ENCODE assay signal across 1 cellular context in the genomic region with DNA sequence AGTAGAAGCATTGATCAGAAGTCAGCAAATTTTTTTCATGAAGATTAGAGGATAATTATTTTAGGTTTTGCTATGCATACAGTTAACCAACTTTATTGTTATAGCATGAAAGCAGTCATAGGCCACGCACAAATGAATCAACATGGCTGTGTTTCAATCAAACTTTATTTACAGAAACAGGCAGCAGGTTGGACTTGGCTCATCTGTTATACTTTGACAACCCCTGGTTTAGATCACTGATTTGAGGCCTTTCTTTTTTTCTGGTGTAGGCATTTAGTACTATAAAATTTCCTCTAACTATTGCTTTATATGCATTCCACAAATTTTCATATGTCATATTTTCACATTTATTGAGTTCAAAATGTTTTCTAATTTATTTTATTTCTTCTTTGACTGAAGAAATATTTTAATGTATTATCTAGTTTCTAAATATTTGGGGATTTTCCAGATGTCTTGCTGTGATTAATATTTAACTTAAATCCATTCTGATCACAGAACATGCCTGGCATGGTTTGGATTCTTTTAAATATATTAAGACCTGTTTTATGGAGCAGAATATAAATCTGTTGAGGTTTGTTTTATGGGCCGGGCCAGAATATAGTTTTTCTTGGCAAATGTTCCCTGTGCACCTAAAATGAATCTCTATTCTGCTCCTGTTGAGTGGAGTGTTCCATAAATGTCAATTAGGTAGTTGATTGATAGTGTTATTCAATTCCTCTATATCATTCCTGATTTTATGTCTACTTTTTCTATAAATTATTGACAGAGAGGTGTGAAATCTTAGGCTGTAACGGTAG.
TF ChIP-seq lines count a peak whose summit lies in the region.

No MANE protein-coding gene starts in this region.

TF ChIP-seq in HEK293, 187 proteins besides CTCF, POLR2A, EP300 and RAD21 (continued from another document):
- TF ChIP-seq ZFP41 (tag by site-specific recombination; IDR thresholded peaks at IDR 0.05; ENCODE audit: borderline replicate concordance) (no peak), WT1 (tag by site-specific recombination; IDR thresholded peaks at IDR 0.05) (0 out of 2 replicates have a peak, but pooled peaks have one; percentile 22), BCL11A (tag by site-specific recombination; IDR thresholded peaks at IDR 0.05; ENCODE audit: low read depth) (peak; percentile 38; the same call in 1 of the 2 replicates), HOXD13 (CRISPR knock-in tag; IDR thresholded peaks at IDR 0.05; ENCODE audit: borderline replicate concordance) (peak; percentile 85), ZNF529 (tag by site-specific recombination; IDR thresholded peaks at IDR 0.05; ENCODE audit: insufficient replicate concordance) (no peak), BCL11B (tag by site-specific recombination; IDR thresholded peaks at IDR 0.05; ENCODE audit: low read depth) (peak; percentile 84)
- TF ChIP-seq, protein P1, sequence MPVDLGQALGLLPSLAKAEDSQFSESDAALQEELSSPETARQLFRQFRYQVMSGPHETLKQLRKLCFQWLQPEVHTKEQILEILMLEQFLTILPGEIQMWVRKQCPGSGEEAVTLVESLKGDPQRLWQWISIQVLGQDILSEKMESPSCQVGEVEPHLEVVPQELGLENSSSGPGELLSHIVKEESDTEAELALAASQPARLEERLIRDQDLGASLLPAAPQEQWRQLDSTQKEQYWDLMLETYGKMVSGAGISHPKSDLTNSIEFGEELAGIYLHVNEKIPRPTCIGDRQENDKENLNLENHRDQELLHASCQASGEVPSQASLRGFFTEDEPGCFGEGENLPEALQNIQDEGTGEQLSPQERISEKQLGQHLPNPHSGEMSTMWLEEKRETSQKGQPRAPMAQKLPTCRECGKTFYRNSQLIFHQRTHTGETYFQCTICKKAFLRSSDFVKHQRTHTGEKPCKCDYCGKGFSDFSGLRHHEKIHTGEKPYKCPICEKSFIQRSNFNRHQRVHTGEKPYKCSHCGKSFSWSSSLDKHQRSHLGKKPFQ (tag by site-specific recombination; IDR thresholded peaks at IDR 0.05): 0 out of 2 replicates have a peak, but pooled peaks have one; percentile 29
- TF ChIP-seq, protein P2, sequence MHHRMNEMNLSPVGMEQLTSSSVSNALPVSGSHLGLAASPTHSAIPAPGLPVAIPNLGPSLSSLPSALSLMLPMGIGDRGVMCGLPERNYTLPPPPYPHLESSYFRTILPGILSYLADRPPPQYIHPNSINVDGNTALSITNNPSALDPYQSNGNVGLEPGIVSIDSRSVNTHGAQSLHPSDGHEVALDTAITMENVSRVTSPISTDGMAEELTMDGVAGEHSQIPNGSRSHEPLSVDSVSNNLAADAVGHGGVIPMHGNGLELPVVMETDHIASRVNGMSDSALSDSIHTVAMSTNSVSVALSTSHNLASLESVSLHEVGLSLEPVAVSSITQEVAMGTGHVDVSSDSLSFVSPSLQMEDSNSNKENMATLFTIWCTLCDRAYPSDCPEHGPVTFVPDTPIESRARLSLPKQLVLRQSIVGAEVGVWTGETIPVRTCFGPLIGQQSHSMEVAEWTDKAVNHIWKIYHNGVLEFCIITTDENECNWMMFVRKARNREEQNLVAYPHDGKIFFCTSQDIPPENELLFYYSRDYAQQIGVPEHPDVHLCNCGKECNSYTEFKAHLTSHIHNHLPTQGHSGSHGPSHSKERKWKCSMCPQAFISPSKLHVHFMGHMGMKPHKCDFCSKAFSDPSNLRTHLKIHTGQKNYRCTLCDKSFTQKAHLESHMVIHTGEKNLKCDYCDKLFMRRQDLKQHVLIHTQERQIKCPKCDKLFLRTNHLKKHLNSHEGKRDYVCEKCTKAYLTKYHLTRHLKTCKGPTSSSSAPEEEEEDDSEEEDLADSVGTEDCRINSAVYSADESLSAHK (tag by site-specific recombination; IDR thresholded peaks at IDR 0.05): peak; percentile 31; the same call in 1 of the 2 replicates
